14 cellular contexts compared by ENCODE assay signal in genomic region chr12:15726029-15726756, GRCh38.
A peak's percentile ranks its signal among the peaks of the same experiment; 100 is the strongest.
DNase-seq lines count a peak whose midpoint lies in the region; ATAC-seq, FAIRE-seq and TF ChIP-seq lines count a peak whose summit lies in the region.
"Had no signal": no experiment of that assay in that cellular context is flagged by ENCODE, and none has a peak within 500 bp of the region (broad histone marks: within the 10 kb centered on the region; RNA-seq: fewer than 3 reads in every experiment).

No MANE protein-coding gene starts in this region.

- no peaks in the 10 kb centered on the region for H3F3A ChIP-seq in neural progenitor cell (ENCODE audit: low read depth)

- peaks cover 5% of the 10 kb centered on the region for H3K4me1 ChIP-seq in neural progenitor cell

- H3K27ac ChIP-seq in neural progenitor cell = no peak overlapping the region
- H3K27ac ChIP-seq: SK-N-MC had no signal

- FAIRE-seq in D721Med (lab: Jason Lieb, UNC) = peak; percentile 51

- H3K36me3 Mint-ChIP-seq in neural progenitor cell = peaks cover 5% of the 10 kb centered on the region
- H3K36me3 Mint-ChIP-seq: CD8-positive, alpha-beta T cell had no signal

- H3K4me3 Mint-ChIP-seq in neural progenitor cell = no peak overlapping the region
- H3K4me3 Mint-ChIP-seq: CD8-positive, alpha-beta T cell; naive thymus-derived CD8-positive, alpha-beta T cell had no signal

- H4K20me1 ChIP-seq in neural progenitor cell (ENCODE audit: low read depth) = no peaks in the 10 kb centered on the region

- ATAC-seq in HG02588 (IDR thresholded peaks at IDR 0.05; ENCODE audit: unreplicated experiment) (no peak), GM18867 (IDR thresholded peaks at IDR 0.05; ENCODE audit: unreplicated experiment) (no peak), HG03520 (IDR thresholded peaks at IDR 0.05; ENCODE audit: unreplicated experiment) (no peak)
- ATAC-seq: CD8-positive, alpha-beta T cell; naive thymus-derived CD8-positive, alpha-beta T cell had no signal

- H3K9me3 Mint-ChIP-seq in neural progenitor cell = peaks cover 14% of the 10 kb centered on the region
- H3K9me3 Mint-ChIP-seq: CD8-positive, alpha-beta T cell; naive thymus-derived CD8-positive, alpha-beta T cell had no signal

- no peaks in the 10 kb centered on the region for H3K9me3 ChIP-seq in neural progenitor cell (ENCODE audit: low read depth)

- H3K4me3 ChIP-seq in fibroblast of pulmonary artery (replicated peaks; ENCODE audit: low read depth, low read length) (no peak overlapping the region), neural progenitor cell (no peak overlapping the region)
- H3K4me3 ChIP-seq: SK-N-MC had no signal

- TF ChIP-seq CTCF in D721Med (IDR thresholded peaks at IDR 0.05; ENCODE audit: insufficient read depth, missing control alignments) = no peak
- no peak for TF ChIP-seq CTCF in fibroblast of pulmonary artery (IDR thresholded peaks at IDR 0.05; ENCODE audit: low read length, missing control alignments)
- TF ChIP-seq CTCF in neural progenitor cell (IDR thresholded peaks at IDR 0.05) = no peak

- H3K4me2 ChIP-seq in neural progenitor cell = no peak overlapping the region

- no peak overlapping the region for H2AFZ ChIP-seq in neural progenitor cell (replicated peaks)

- no peaks in the 10 kb centered on the region for H3K27me3 ChIP-seq in neural progenitor cell

- H3K79me2 ChIP-seq in neural progenitor cell (ENCODE audit: low read depth) = no peaks in the 10 kb centered on the region

- no peaks in the 10 kb centered on the region for H3K27me3 Mint-ChIP-seq in neural progenitor cell (ENCODE audit: insufficient read depth, low read depth)

- peak overlapping the region; percentile 61 for H3K27ac Mint-ChIP-seq in neural progenitor cell
- H3K27ac Mint-ChIP-seq: CD8-positive, alpha-beta T cell; naive thymus-derived CD8-positive, alpha-beta T cell had no signal

- DNase-seq in D721Med (ENCODE audit: insufficient read length, low spot score) (no peak), NOMO-1 treated with dmso at 0.1 percent for 144 hours (lab: John Stamatoyannopoulos, UW; ENCODE audit: unreplicated experiment) (peak; percentile 27), fibroblast of pulmonary artery (ENCODE audit: low read depth) (peak; percentile 29), neural progenitor cell (ENCODE audit: low spot score) (no peak), NCI-H128 (lab: John Stamatoyannopoulos, UW; ENCODE audit: unreplicated experiment) (no peak)
- DNase-seq: CD8-positive, alpha-beta T cell; glutamatergic neuron; naive thymus-derived CD8-positive, alpha-beta T cell; NCI-H2171 treated with DMSO at 0.1 percent for 48 hours; stimulated activated CD4-positive, alpha-beta T cell treated with anti-CD3 and anti-CD28 coated beads, Interleukin-1b, Interleukin-23, amount 100 ng/mL, for 48 hours had no signal

- H3K36me3 ChIP-seq in neural progenitor cell = no peaks in the 10 kb centered on the region

- peaks cover 26% of the 10 kb centered on the region for H3K4me1 Mint-ChIP-seq in neural progenitor cell
- H3K4me1 Mint-ChIP-seq: naive thymus-derived CD8-positive, alpha-beta T cell had no signal

- H3K9ac ChIP-seq in neural progenitor cell = no peak overlapping the region

Comparison
In these comparisons a context has a peak if more than half of its experiments do, and no peak if none do; other contexts are left out.
1. DNase-seq: peak in NOMO-1 treated with dmso at 0.1 percent for 144 hours (single experiment) and fibroblast of pulmonary artery (single experiment); none in D721Med (single experiment), neural progenitor cell (single experiment) and NCI-H128 (single experiment).